ENCODE assay signal across 14 cellular contexts in genomic region chr15:28914046-28914445, GRCh38. TPM values are rescaled to one million over a fixed set of nuclear protein-coding genes. Genes with fewer than 3 reads are reported as not detected.
DNase-seq lines count a peak whose midpoint lies in the region; ATAC-seq and TF ChIP-seq lines count a peak whose summit lies in the region.
"Had no signal": no experiment of that assay in that cellular context is flagged by ENCODE, and none has a peak within 500 bp of the region (broad histone marks: within the 10 kb centered on the region; RNA-seq: fewer than 3 reads in every experiment).

No MANE protein-coding gene starts in this region.

- no peak overlapping the region for H3K9ac ChIP-seq in BLaER1 treated with 17β-estradiol and CSF1 and Interleukin-3, amounts not matched to agents 10 nM and 100 nM
- H3K9ac ChIP-seq in H9 (ENCODE audit: extremely low read depth, insufficient read length, low read length): no peak overlapping the region

- H4K20me1 ChIP-seq in BLaER1 treated with 17β-estradiol and CSF1 and Interleukin-3, amounts not matched to agents 10 nM and 100 nM: peaks cover 0 to 66% (median 30%) of the 10 kb centered on the region in 11 experiments; a peak in 17 of 22 replicates
- no peaks in the 10 kb centered on the region for H4K20me1 ChIP-seq in H9 (ENCODE audit: control insufficient read depth, insufficient read depth, insufficient read length)

- H3K18ac ChIP-seq in H9 (ENCODE audit: insufficient read length, low read depth, low read length): no peak overlapping the region

- no peak overlapping the region for H2BK20ac ChIP-seq in H9 (ENCODE audit: low read depth, low read length, poor library complexity, severe bottlenecking)

- no peaks in the 10 kb centered on the region for H3K79me1 ChIP-seq in H9 (ENCODE audit: insufficient read depth, low read depth, low read length, poor library complexity, severe bottlenecking)

- no peak overlapping the region for H3K56ac ChIP-seq in H9 (ENCODE audit: insufficient read length, low read depth, low read length)

- H4K91ac ChIP-seq in H9 (ENCODE audit: insufficient read length, low read depth, low read length): no peak overlapping the region

- no peak overlapping the region for H2BK12ac ChIP-seq in H9 (ENCODE audit: insufficient read length, low read depth, low read length)

- H3K4me1 Mint-ChIP-seq in H9 (peaks cover 41 to 46% of the 10 kb centered on the region in 2 experiments), nephron progenitor cell (peaks cover 8% of the 10 kb centered on the region)
- no peaks in the 10 kb centered on the region for H3K4me1 Mint-ChIP-seq in central memory CD8-positive, alpha-beta T cell

- no peak overlapping the region for H2AK5ac ChIP-seq in H9 (ENCODE audit: insufficient read length, low read length)

- H3K27ac Mint-ChIP-seq in H9 (peak overlapping the region in 2 of 3 experiments; percentile 6 to 64; a peak in 2 of 7 replicates), nephron progenitor cell (peak overlapping the region; percentile 47)
- peak overlapping the region; percentile 26 for H3K27ac Mint-ChIP-seq in central memory CD8-positive, alpha-beta T cell (ENCODE audit: low read depth)
- H3K27ac Mint-ChIP-seq: CD4-positive, alpha-beta T cell had no signal

- TF ChIP-seq POLR2A in testis (IDR thresholded peaks at IDR 0.05): no peak

- H3K4ac ChIP-seq in H9 (ENCODE audit: low read depth, low read length): no peak overlapping the region

- no peak overlapping the region for H3K14ac ChIP-seq in H9 (ENCODE audit: insufficient read depth, low read length)

- H2BK15ac ChIP-seq in H9 (ENCODE audit: low read depth, low read length): no peak overlapping the region

- intact Hi-C loops in testis (cut with DNase I; ENCODE audit: low total_unique reads): no loop called here

- no peak overlapping the region for H3K23ac ChIP-seq in H9 (ENCODE audit: insufficient read length, low read depth, low read length)

- no peaks in the 10 kb centered on the region; a peak in 1 of 22 replicates for H3K27me3 ChIP-seq in BLaER1 treated with 17β-estradiol and CSF1 and Interleukin-3, amounts not matched to agents 10 nM and 100 nM
- H3K27me3 ChIP-seq in H9 (ENCODE audit: insufficient read depth, low read length): no peaks in the 10 kb centered on the region
- no peaks in the 10 kb centered on the region for H3K27me3 ChIP-seq in testis

- H3T11ph ChIP-seq in H9 (ENCODE audit: low read length): no peak overlapping the region

- H3K27ac ChIP-seq in BLaER1 treated with 17β-estradiol and CSF1 and Interleukin-3, amounts not matched to agents 10 nM and 100 nM: no peak overlapping the region
- H3K27ac ChIP-seq in H9 (ENCODE audit: insufficient read length, low read depth, low read length): no peak overlapping the region
- no peak overlapping the region for H3K27ac ChIP-seq in testis

- peaks cover 0 to 4% (median 0%) of the 10 kb centered on the region in 3 experiments; a peak in 3 of 7 replicates for H3K36me3 Mint-ChIP-seq in H9 (ENCODE audit: insufficient read depth in 1 of 3, low read depth in 3 of 3)
- no peaks in the 10 kb centered on the region for H3K36me3 Mint-ChIP-seq in central memory CD8-positive, alpha-beta T cell (ENCODE audit: insufficient read depth)
- peaks cover 5% of the 10 kb centered on the region for H3K36me3 Mint-ChIP-seq in nephron progenitor cell (ENCODE audit: low read depth)

- no peaks in the 10 kb centered on the region for H3K36me3 ChIP-seq in BLaER1 treated with 17β-estradiol and CSF1 and Interleukin-3, amounts not matched to agents 10 nM and 100 nM
- no peaks in the 10 kb centered on the region for H3K36me3 ChIP-seq in testis (ENCODE audit: low read depth, missing control alignments)

- H3K9me3 ChIP-seq in BLaER1 treated with 17β-estradiol and CSF1 and Interleukin-3, amounts not matched to agents 10 nM and 100 nM (replicated peaks in 1 of 11): no peaks in the 10 kb centered on the region; a peak in 1 of 22 replicates
- H3K9me3 ChIP-seq in H9 (ENCODE audit: control insufficient read depth, low read depth, low read length) (no peaks in the 10 kb centered on the region), testis (no peaks in the 10 kb centered on the region)

- TF ChIP-seq CTCF in H9 (conservative IDR thresholded peaks at IDR 0.05) (no peak), nephron progenitor cell (IDR thresholded peaks at IDR 0.05) (no peak), testis (IDR thresholded peaks at IDR 0.05) (no peak)

- no peak for DNase-seq in H9
- no peak for DNase-seq in central memory CD8-positive, alpha-beta T cell (ENCODE audit: low spot score in 2 of 2)
- DNase-seq in nephron progenitor cell: no peak
- no peak for DNase-seq in stimulated activated CD4-positive, alpha-beta T cell treated with anti-CD3 and anti-CD28 coated beads, Interleukin-4, amount 100 ng/mL, for 24 hours
- no peak for DNase-seq in COLO668 (lab: John Stamatoyannopoulos, UW; ENCODE audit: unreplicated experiment)
- no peak for DNase-seq in testis
- DNase-seq: CD4-positive, alpha-beta T cell; NCI-H146; NCI-H2081; NCI-H748 treated with DMSO at 0.1 percent for 48 hours; OCI-M1; RPMI8226 had no signal

- H3K4me3 Mint-ChIP-seq in H9: no peak overlapping the region
- no peak overlapping the region for H3K4me3 Mint-ChIP-seq in central memory CD8-positive, alpha-beta T cell
- no peak overlapping the region for H3K4me3 Mint-ChIP-seq in nephron progenitor cell
- H3K4me3 Mint-ChIP-seq: CD4-positive, alpha-beta T cell had no signal

- H3K4me3 ChIP-seq in BLaER1 treated with 17β-estradiol and CSF1 and Interleukin-3, amounts not matched to agents 10 nM and 100 nM: no peak overlapping the region
- no peak overlapping the region for H3K4me3 ChIP-seq in testis

- H3K4me1 ChIP-seq in BLaER1 treated with 17β-estradiol and CSF1 and Interleukin-3, amounts not matched to agents 10 nM and 100 nM: peaks cover 0 to 45% (median 26%) of the 10 kb centered on the region in 10 experiments; a peak in 16 of 20 replicates
- H3K4me1 ChIP-seq in H9 (ENCODE audit: insufficient read depth, low read length): peaks cover 5% of the 10 kb centered on the region; the same call in 1 of the 2 replicates
- H3K4me1 ChIP-seq in testis: no peaks in the 10 kb centered on the region

- no peak overlapping the region for H2AFZ ChIP-seq in H9 (ENCODE audit: low read length)

- H3K9me3 Mint-ChIP-seq in H9: peaks cover 0 to 3% of the 10 kb centered on the region in 2 experiments; a peak in 2 of 5 replicates
- no peaks in the 10 kb centered on the region for H3K9me3 Mint-ChIP-seq in central memory CD8-positive, alpha-beta T cell
- H3K9me3 Mint-ChIP-seq in nephron progenitor cell: peaks cover 4% of the 10 kb centered on the region
- H3K9me3 Mint-ChIP-seq: CD4-positive, alpha-beta T cell had no signal

- ATAC-seq in central memory CD8-positive, alpha-beta T cell (replicated peaks; ENCODE audit: extremely low read depth, poor library complexity, severe bottlenecking): no peak
- ATAC-seq: HCT116 had no signal

- peak overlapping the region in 8 of 11 experiments; percentile 28 to 55 (median 38); a peak in 12 of 22 replicates for H3K4me2 ChIP-seq in BLaER1 treated with 17β-estradiol and CSF1 and Interleukin-3, amounts not matched to agents 10 nM and 100 nM
- H3K4me2 ChIP-seq in H9 (ENCODE audit: insufficient read depth, insufficient read length, low read length): no peak overlapping the region

- no peak overlapping the region for H4K8ac ChIP-seq in H9 (replicated peaks; ENCODE audit: insufficient read length, low read depth, low read length)

- H2BK5ac ChIP-seq in H9 (ENCODE audit: insufficient read length, low read length): no peak overlapping the region

- no peak overlapping the region for H4K5ac ChIP-seq in H9 (ENCODE audit: insufficient read length, low read depth, low read length)

- no peaks in the 10 kb centered on the region for H3K27me3 Mint-ChIP-seq in H9 (ENCODE audit: low read depth)
- H3K27me3 Mint-ChIP-seq in central memory CD8-positive, alpha-beta T cell: no peaks in the 10 kb centered on the region
- no peaks in the 10 kb centered on the region for H3K27me3 Mint-ChIP-seq in nephron progenitor cell (ENCODE audit: low read depth, poor library complexity)
- H3K27me3 Mint-ChIP-seq: CD4-positive, alpha-beta T cell had no signal

- WGBS in H9 (ENCODE audit: extremely low coverage, insufficient read length, low lambda C conversion rate): no CpG with 5 or more reads among the region's 3 CpGs
- 68 to 79% methylated on average over 3 of the region's 3 CpGs for WGBS in testis, 2 donors

- no peaks in the 10 kb centered on the region for H3K79me2 ChIP-seq in H9 (ENCODE audit: insufficient read depth, low read length)

- no peaks in the 10 kb centered on the region for H3K23me2 ChIP-seq in H9 (ENCODE audit: insufficient read length, low read depth, low read length, poor library complexity, severe bottlenecking)

- no peak overlapping the region for H2BK120ac ChIP-seq in H9 (ENCODE audit: low read depth, low read length, poor library complexity, severe bottlenecking)

RNA-seq across cellular contexts. Expression of gene APBA2, which starts 28.3 kb away (rescaled TPM):
- total RNA-seq in H9 (2021): 12.2 and 14.3 TPM in 2 replicates
- 10 to 100 TPM; 29.5 to 37.7 TPM for total RNA-seq in testis
- polyA plus RNA-seq in testis (ENCODE audit: insufficient read depth, low read depth, low replicate concordance): 18.5 TPM
